ENCODE assay signal across 8 cellular contexts in the genomic region with DNA sequence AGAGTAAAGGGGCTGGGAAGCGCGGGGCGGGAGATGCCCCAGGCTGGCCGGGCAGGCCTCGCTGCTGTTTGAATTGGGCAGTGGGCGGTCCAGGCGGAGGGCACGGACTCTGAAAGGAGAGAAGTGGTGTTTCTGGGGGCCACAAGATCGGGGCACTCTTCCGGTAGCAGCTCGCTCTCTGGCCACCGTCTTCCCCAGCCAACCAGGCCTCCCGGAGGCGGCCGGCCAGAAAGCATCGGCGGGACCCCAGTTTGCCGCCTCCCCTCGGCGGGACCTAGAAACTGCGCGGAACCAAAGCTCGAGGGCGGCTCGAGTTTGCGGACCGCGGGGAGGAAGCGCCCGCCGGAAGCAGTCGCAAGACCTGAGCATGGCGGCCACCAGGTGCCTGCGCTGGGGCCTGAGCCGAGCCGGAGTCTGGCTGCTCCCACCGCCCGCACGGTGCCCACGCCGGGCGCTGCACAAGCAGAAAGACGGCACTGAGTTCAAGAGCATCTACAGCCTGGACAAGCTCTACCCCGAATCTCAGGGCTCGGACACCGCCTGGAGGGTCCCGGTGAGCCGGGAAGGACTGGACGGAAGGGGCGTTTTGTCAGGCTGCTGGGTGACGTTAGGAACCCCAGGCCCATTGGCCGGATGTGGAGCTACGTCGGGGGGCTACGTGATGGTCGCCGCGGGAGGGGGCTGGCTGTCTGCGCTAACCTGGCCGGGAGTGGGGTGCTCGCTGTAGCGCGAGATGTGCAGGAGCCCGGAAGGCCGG. TPM values are rescaled to one million over a fixed set of nuclear protein-coding genes. Genes with fewer than 3 reads are reported as not detected.
DNase-seq lines count a peak whose midpoint lies in the region; ATAC-seq and TF ChIP-seq lines count a peak whose summit lies in the region.

TSS of gene MRPL58 (plus strand) at position 351 of the 757 bp plus-strand sequence. CDS start at position 368, 17 bp downstream.

- H3K9me3 ChIP-seq in psoas muscle, result no peaks in the 10 kb centered on the region

- no peaks in the 10 kb centered on the region for H3K27me3 ChIP-seq in psoas muscle (ENCODE audit: insufficient read depth in 3 of 3, low read length in 2 of 3)

- TF ChIP-seq CTCF in GM12875 (IDR thresholded peaks at IDR 0.05; ENCODE audit: borderline replicate concordance, insufficient read depth, low read depth, low read length) (peak; percentile 40; the same call in 1 of the 2 replicates), psoas muscle (IDR thresholded peaks at IDR 0.05) (peak; percentile 64)

- H3K4me3 ChIP-seq in GM12875 (ENCODE audit: low read depth, low read length) (peak within 1 kb of the TSS; percentile 48), psoas muscle (peak within 1 kb of the TSS; percentile 84), urinary bladder (ENCODE audit: low read depth, low read length) (peak within 1 kb of the TSS; percentile 80)

- 1% methylated on average over 54 to 65 of the region's 65 CpGs for WGBS in psoas muscle, 3 donors
- under 1% methylated on average over 65 of the region's 65 CpGs for WGBS in urinary bladder

- intact Hi-C loops in T-helper 1 cell treated with Interleukin-12 subunit alpha and Interleukin-12 subunit beta and Interleukin-4 antibody, amounts not matched to agents 30 ng/mL and 1 ng/mL, for 36 hours (cut with micrococcal nuclease), result loop anchor here (1.0 to 5.0 kb wide), 5 partner anchors 22 to 51 kb away; partner anchors contain the start of genes ATP5PD, CDR2L and KCTD2
- intact Hi-C loops in left ventricle myocardium superior (cut with micrococcal nuclease), result no loop called here
- intact Hi-C loops in psoas muscle (cut with DNase I), result loop anchor here in 1 of 2 donors (5.0 kb wide), 1 partner anchor 50 kb away; no protein-coding TSS in a partner anchor

- H3K27ac ChIP-seq in psoas muscle (peak within 1 kb of the TSS; percentile 85), urinary bladder (ENCODE audit: low read depth) (peak within 1 kb of the TSS; percentile 65)

- H3K36me3 ChIP-seq in psoas muscle (ENCODE audit: insufficient read depth in 1 of 2, low read depth in 1 of 2), result peaks cover 0 to 11% of the 10 kb centered on the region in 2 donors
- no peaks in the 10 kb centered on the region for H3K36me3 ChIP-seq in urinary bladder (ENCODE audit: insufficient read depth)

- H3K4me1 ChIP-seq in psoas muscle (peaks cover 15% of the 10 kb centered on the region), urinary bladder (ENCODE audit: insufficient read depth) (peaks cover 4% of the 10 kb centered on the region)

- DNase-seq in NCI-H1105 (lab: John Stamatoyannopoulos, UW) (peak; percentile 79), amniotic stem cell (lab: John Stamatoyannopoulos, UW) (peak; percentile 72), left ventricle myocardium superior (peak; percentile 90), psoas muscle (peak; percentile 86 to 92)

- peak; percentile 89 for ATAC-seq in HG02642 (IDR thresholded peaks at IDR 0.05; ENCODE audit: poor library complexity, unreplicated experiment)
- peak; percentile 92 for ATAC-seq in left ventricle myocardium superior
- ATAC-seq in psoas muscle, result peak; percentile 94 to 97 (median 96)

RNA-seq across cellular contexts. Expression of gene MRPL58, which starts in this region (rescaled TPM):
- total RNA-seq in T-helper 1 cell treated with Interleukin-12 subunit alpha and Interleukin-12 subunit beta and Interleukin-4 antibody, amounts not matched to agents 30 ng/mL and 1 ng/mL, for 36 hours, result 43.1 and 43.3 TPM in 2 replicates
- total RNA-seq in left ventricle myocardium superior (51.5 TPM), psoas muscle (10 to 100 TPM; 50.4 to 70.6 (median 59.2) TPM), urinary bladder (14.5 TPM)
- polyA plus RNA-seq in psoas muscle (10 to 100 TPM; 64.1 to 80.6 (median 76.2) TPM), urinary bladder (38.7 TPM)

Comparison
In these comparisons a context has a peak if more than half of its experiments do, and no peak if none do; other contexts are left out.
1. Peak in every context shown above with its lines: DNase-seq, ATAC-seq, H3K4me3 ChIP-seq and H3K27ac ChIP-seq.